Comparison of ENCODE assay signal across 26 cellular contexts in genomic region chrX:50721771-50722521, GRCh38.
DNase-seq lines count a peak whose midpoint lies in the region; ATAC-seq, FAIRE-seq and TF ChIP-seq lines count a peak whose summit lies in the region.
"Had no signal": no experiment of that assay in that cellular context is flagged by ENCODE, and none has a peak within 500 bp of the region (broad histone marks: within the 10 kb centered on the region; RNA-seq: fewer than 3 reads in every experiment).

No MANE protein-coding gene starts in this region.

- intact Hi-C loops in right cardiac atrium (cut with DNase I) = no loop called here
- intact Hi-C loops in kidney (cut with DNase I) = no loop called here

- peak overlapping the region; percentile 52; the same call in 1 of the 2 replicates for H3K9ac ChIP-seq in iPS-20b (ENCODE audit: low read depth, low read length)
- H3K9ac ChIP-seq in smooth muscle cell (ENCODE audit: low read depth) = no peak overlapping the region
- no peak overlapping the region for H3K9ac ChIP-seq in kidney (ENCODE audit: low read length in 2 of 2)

- H3K4me1 Mint-ChIP-seq in osteocyte (ENCODE audit: unreplicated experiment) = peaks cover 46% of the 10 kb centered on the region

- H3K36me3 ChIP-seq in SJCRH30 = no peaks in the 10 kb centered on the region
- no peaks in the 10 kb centered on the region for H3K36me3 ChIP-seq in iPS-20b (ENCODE audit: insufficient read depth, low read depth, low read length)
- no peaks in the 10 kb centered on the region for H3K36me3 ChIP-seq in smooth muscle cell (ENCODE audit: low read depth)
- no peaks in the 10 kb centered on the region for H3K36me3 ChIP-seq in kidney (ENCODE audit: control insufficient read depth in 1 of 2, insufficient read depth in 2 of 2, low read length in 2 of 2)
- H3K36me3 ChIP-seq: tibial artery had no signal

- no peaks in the 10 kb centered on the region for H3K36me3 Mint-ChIP-seq in osteocyte (ENCODE audit: unreplicated experiment)

- no peak overlapping the region for H3K4me3 ChIP-seq in SJCRH30
- H3K4me3 ChIP-seq in iPS-20b (ENCODE audit: low read length) = no peak overlapping the region
- H3K4me3 ChIP-seq in smooth muscle cell = no peak overlapping the region
- no peak overlapping the region for H3K4me3 ChIP-seq in right cardiac atrium (ENCODE audit: low read length)
- H3K4me3 ChIP-seq in kidney (ENCODE audit: low read length in 2 of 2) = no peak overlapping the region
- H3K4me3 ChIP-seq: body of pancreas, dorsolateral prefrontal cortex, lung, skin epidermis, tibial artery had no signal

- H2AFZ ChIP-seq in smooth muscle cell (ENCODE audit: low read depth) = no peak overlapping the region

- ATAC-seq in right cardiac atrium = no peak
- ATAC-seq: activated T-cell treated with anti-CD3 and anti-CD28 coated beads, Interleukin-2, amount 50 U/mL, for 72 hours; body of pancreas; HepG2; Panc1 had no signal

- 75% methylated on average over 1 of the region's 1 CpG for WGBS in smooth muscle cell (ENCODE audit: low lambda C conversion rate)
- WGBS in right cardiac atrium = 93% methylated on average over 1 of the region's 1 CpG

- H3K9me3 Mint-ChIP-seq in osteocyte (ENCODE audit: unreplicated experiment) = peaks cover 6% of the 10 kb centered on the region

- H3K27me3 Mint-ChIP-seq in osteocyte (ENCODE audit: unreplicated experiment) = no peaks in the 10 kb centered on the region

- H3K27me3 ChIP-seq in SJCRH30 (no peaks in the 10 kb centered on the region), iPS-20b (ENCODE audit: insufficient read depth, low read length) (no peaks in the 10 kb centered on the region), smooth muscle cell (ENCODE audit: low read depth) (no peaks in the 10 kb centered on the region), right cardiac atrium (ENCODE audit: control insufficient read depth, insufficient read depth) (no peaks in the 10 kb centered on the region)
- H3K27me3 ChIP-seq: body of pancreas, tibial artery had no signal

- H3K4me2 ChIP-seq in smooth muscle cell = no peak overlapping the region

- H3K4me1 ChIP-seq in SJCRH30 = peaks cover 20% of the 10 kb centered on the region
- H3K4me1 ChIP-seq in iPS-20b (ENCODE audit: insufficient read depth, low read length) = peaks cover 4% of the 10 kb centered on the region; the same call in 1 of the 2 replicates
- no peaks in the 10 kb centered on the region for H3K4me1 ChIP-seq in smooth muscle cell (ENCODE audit: low read depth)
- H3K4me1 ChIP-seq in right cardiac atrium (ENCODE audit: control insufficient read depth, insufficient read depth, low read length) = no peaks in the 10 kb centered on the region
- H3K4me1 ChIP-seq in kidney (ENCODE audit: control insufficient read depth in 1 of 2, insufficient read depth in 1 of 2, low read depth in 1 of 2, low read length in 2 of 2) = no peaks in the 10 kb centered on the region
- H3K4me1 ChIP-seq: body of pancreas had no signal

- no peaks in the 10 kb centered on the region for H3K79me2 ChIP-seq in smooth muscle cell (ENCODE audit: low read depth)

- DNase-seq in GM03348 (ENCODE audit: low spot score) (peak; percentile 24), SJCRH30 (peak; percentile 48 to 74), osteocyte (ENCODE audit: extremely low spot score, unreplicated experiment) (no peak), T-helper 2 cell (no peak), smooth muscle cell (lab: John Stamatoyannopoulos, UW; ENCODE audit: unreplicated experiment) (no peak), right cardiac atrium (no peak), kidney (no peak)
- DNase-seq: activated CD4-positive, alpha-beta T cell treated with anti-CD3 and anti-CD28 coated beads, Interleukin-2, amount 50 U/mL, for 4 hours; activated naive CD4-positive, alpha-beta T cell; activated T-cell treated with anti-CD3 and anti-CD28 coated beads, Interleukin-2, amount 50 U/mL, for 72 hours; body of pancreas; DMS79; dorsolateral prefrontal cortex; Kasumi-1; NCI-H1436 treated with DMSO at 0.1 percent for 48 hours; NCI-H446; nucleus accumbens; SHP77 treated with DMSO at 0.1 percent for 48 hours; tibial artery had no signal

- H3F3A ChIP-seq in smooth muscle cell (ENCODE audit: low read depth) = no peaks in the 10 kb centered on the region

- H3K27ac ChIP-seq in SJCRH30 = peak overlapping the region; percentile 79
- no peak overlapping the region for H3K27ac ChIP-seq in iPS-20b (ENCODE audit: low read length)
- no peak overlapping the region for H3K27ac ChIP-seq in smooth muscle cell (ENCODE audit: low read depth)
- H3K27ac ChIP-seq in right cardiac atrium (ENCODE audit: low read length) = no peak overlapping the region
- no peak overlapping the region for H3K27ac ChIP-seq in kidney (ENCODE audit: low read depth in 2 of 2, low read length in 2 of 2)
- H3K27ac ChIP-seq: body of pancreas, C4-2B, skin epidermis, tibial artery had no signal

- FAIRE-seq in kidney (lab: Jason Lieb, UNC) = no peak
- FAIRE-seq: GM18507, HepG2 had no signal

- no peaks in the 10 kb centered on the region for H4K20me1 ChIP-seq in smooth muscle cell (ENCODE audit: low read depth)

- H3K9me3 ChIP-seq in SJCRH30 (replicated peaks) (no peaks in the 10 kb centered on the region), iPS-20b (ENCODE audit: insufficient read depth, low read depth, low read length) (no peaks in the 10 kb centered on the region), smooth muscle cell (replicated peaks; ENCODE audit: low read depth) (no peaks in the 10 kb centered on the region), right cardiac atrium (ENCODE audit: control insufficient read depth, low read length) (no peaks in the 10 kb centered on the region), kidney (ENCODE audit: control insufficient read depth in 1 of 2, low read length in 2 of 2) (no peaks in the 10 kb centered on the region)
- H3K9me3 ChIP-seq: body of pancreas, tibial artery had no signal

- TF ChIP-seq CTCF in osteocyte (IDR thresholded peaks at IDR 0.05) (no peak), smooth muscle cell (IDR thresholded peaks at IDR 0.05; ENCODE audit: borderline replicate concordance, insufficient read depth, poor library complexity, severe bottlenecking) (no peak), kidney (IDR thresholded peaks at IDR 0.05; ENCODE audit: borderline replicate concordance, extremely low read depth, insufficient read depth) (no peak)

- H3K4me3 Mint-ChIP-seq in osteocyte (ENCODE audit: unreplicated experiment) = no peak overlapping the region
- H3K4me3 Mint-ChIP-seq: activated T-cell treated with anti-CD3 and anti-CD28 coated beads, Interleukin-2, amount 50 U/mL, for 72 hours had no signal

- peak overlapping the region; percentile 3 for H3K27ac Mint-ChIP-seq in osteocyte (ENCODE audit: unreplicated experiment)
- H3K27ac Mint-ChIP-seq: activated T-cell treated with anti-CD3 and anti-CD28 coated beads, Interleukin-2, amount 50 U/mL, for 72 hours had no signal

Comparison
In these comparisons a context has a peak if more than half of its experiments do, and no peak if none do; other contexts are left out.
1. DNase-seq: peak in GM03348 (single experiment) and SJCRH30 (2 of 2); none in osteocyte (single experiment), T-helper 2 cell (0 of 5), smooth muscle cell (single experiment), right cardiac atrium (0 of 3) and kidney (single experiment).